ENCODE assay signal across 1 cellular context in the genomic region with DNA sequence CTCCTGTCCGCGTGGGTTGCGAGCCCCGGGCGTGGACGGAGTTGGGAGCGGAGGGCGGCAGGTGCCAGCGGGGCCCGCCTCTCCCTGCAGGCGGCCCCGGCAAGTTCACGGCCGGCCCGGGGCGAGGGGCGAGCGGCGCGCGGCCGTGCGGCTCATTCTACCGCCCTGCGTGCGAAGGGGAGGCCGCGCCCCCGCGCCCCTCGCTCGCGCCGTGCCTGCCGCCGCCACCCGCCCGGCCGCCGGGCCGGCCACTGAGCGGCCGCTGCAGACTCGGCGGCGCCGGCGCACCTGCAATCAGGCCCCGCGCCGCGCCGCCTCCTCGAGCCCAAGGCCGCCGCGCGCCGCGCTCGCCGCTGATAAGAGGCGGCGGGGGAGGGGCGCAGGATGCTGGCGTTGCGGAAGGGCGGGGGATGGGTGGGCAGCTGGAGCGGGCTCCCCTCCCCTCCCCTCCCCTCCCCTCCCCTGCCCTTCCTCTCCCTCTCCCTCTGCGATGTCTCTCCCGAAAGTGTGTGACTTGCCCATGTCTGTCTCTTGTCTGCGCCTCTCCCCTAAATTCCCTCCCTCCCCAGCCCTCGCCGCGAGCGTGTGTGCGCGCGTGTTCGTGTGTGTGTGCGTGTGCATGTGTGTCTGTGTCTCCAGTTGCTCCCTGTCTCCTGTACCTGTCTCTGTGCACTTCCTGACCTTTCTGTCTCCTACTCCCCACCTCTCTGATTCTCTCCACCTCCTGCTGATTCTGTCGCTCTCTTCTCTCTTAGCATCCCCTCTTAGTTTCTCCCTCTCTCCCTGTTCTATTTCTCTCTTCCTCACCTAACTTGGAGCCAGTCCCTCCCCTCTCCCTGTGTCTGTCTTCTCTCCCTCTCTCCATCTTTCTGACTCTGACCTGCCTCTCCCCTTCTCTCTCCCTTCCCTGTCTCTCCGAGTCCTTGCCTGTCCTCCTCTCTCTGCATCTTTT.
TF ChIP-seq lines count a peak whose summit lies in the region.

No MANE protein-coding gene starts in this region.

TF ChIP-seq in HepG2, 621 proteins besides CTCF, POLR2A, EP300 and RAD21 (continued from another document and continues in another):
- TF ChIP-seq HNRNPUL1 (IDR thresholded peaks at IDR 0.05; ENCODE audit: low read depth, low read length) (no peak), ZNF263 (CRISPR knock-in tag; IDR thresholded peaks at IDR 0.05) (no peak), ZNF598 (CRISPR knock-in tag; IDR thresholded peaks at IDR 0.05; ENCODE audit: borderline replicate concordance) (no peak), ZZZ3 (CRISPR knock-in tag; IDR thresholded peaks at IDR 0.05; ENCODE audit: borderline replicate concordance) (no peak), AKAP8 (CRISPR knock-in tag; IDR thresholded peaks at IDR 0.05) (no peak), EZH2 (conservative IDR thresholded peaks at IDR 0.05; ENCODE audit: low read depth, low read length) (no peak), ZNF563 (CRISPR knock-in tag; IDR thresholded peaks at IDR 0.05) (peak; percentile 58; the same call in 1 of the 2 replicates), BCL6 (CRISPR knock-in tag; IDR thresholded peaks at IDR 0.05) (0 out of 2 replicates have a peak, but pooled peaks have one; percentile 8), SIN3A (IDR thresholded peaks at IDR 0.05; ENCODE audit: borderline replicate concordance, low read depth, low read length) (0 out of 2 replicates have a peak, but pooled peaks have one; percentile 30), ZSCAN31 (CRISPR knock-in tag; IDR thresholded peaks at IDR 0.05; ENCODE audit: low read depth) (0 out of 2 replicates have a peak, but pooled peaks have one; percentile 21), ZNF678 (CRISPR knock-in tag; IDR thresholded peaks at IDR 0.05) (no peak), ZNF251 (CRISPR knock-in tag; IDR thresholded peaks at IDR 0.05) (no peak), PAWR (CRISPR knock-in tag; IDR thresholded peaks at IDR 0.05; ENCODE audit: borderline replicate concordance) (no peak), ZNF569 (CRISPR knock-in tag; IDR thresholded peaks at IDR 0.05; ENCODE audit: borderline replicate concordance) (no peak), MTF1 (CRISPR knock-in tag; IDR thresholded peaks at IDR 0.05) (no peak; the same call in 1 of the 2 replicates), ZNF577 (CRISPR knock-in tag; IDR thresholded peaks at IDR 0.05; ENCODE audit: borderline replicate concordance, low read depth) (no peak), SP140L (CRISPR knock-in tag; IDR thresholded peaks at IDR 0.05; ENCODE audit: borderline replicate concordance) (no peak), CHD4 (IDR thresholded peaks at IDR 0.05; ENCODE audit: borderline replicate concordance, low read length) (no peak), ZNF17 (CRISPR knock-in tag; IDR thresholded peaks at IDR 0.05) (no peak), HNRNPK (IDR thresholded peaks at IDR 0.05; ENCODE audit: low read depth, low read length, poor library complexity, severe bottlenecking) (peak; percentile 87), SALL2 (CRISPR knock-in tag; IDR thresholded peaks at IDR 0.05) (no peak), PAX8 (CRISPR knock-in tag; IDR thresholded peaks at IDR 0.05; ENCODE audit: borderline replicate concordance) (no peak), TGIF2 (CRISPR knock-in tag; IDR thresholded peaks at IDR 0.05) (no peak)
- TF ChIP-seq, protein P1, sequence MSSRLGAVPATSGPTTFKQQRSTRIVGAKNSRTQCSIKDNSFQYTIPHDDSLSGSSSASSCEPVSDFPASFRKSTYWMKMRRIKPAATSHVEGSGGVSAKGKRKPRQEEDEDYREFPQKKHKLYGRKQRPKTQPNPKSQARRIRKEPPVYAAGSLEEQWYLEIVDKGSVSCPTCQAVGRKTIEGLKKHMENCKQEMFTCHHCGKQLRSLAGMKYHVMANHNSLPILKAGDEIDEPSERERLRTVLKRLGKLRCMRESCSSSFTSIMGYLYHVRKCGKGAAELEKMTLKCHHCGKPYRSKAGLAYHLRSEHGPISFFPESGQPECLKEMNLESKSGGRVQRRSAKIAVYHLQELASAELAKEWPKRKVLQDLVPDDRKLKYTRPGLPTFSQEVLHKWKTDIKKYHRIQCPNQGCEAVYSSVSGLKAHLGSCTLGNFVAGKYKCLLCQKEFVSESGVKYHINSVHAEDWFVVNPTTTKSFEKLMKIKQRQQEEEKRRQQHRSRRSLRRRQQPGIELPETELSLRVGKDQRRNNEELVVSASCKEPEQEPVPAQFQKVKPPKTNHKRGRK (CRISPR knock-in tag; IDR thresholded peaks at IDR 0.05): peak; percentile 83; the same call in 1 of the 2 replicates
- TF ChIP-seq, protein P2, sequence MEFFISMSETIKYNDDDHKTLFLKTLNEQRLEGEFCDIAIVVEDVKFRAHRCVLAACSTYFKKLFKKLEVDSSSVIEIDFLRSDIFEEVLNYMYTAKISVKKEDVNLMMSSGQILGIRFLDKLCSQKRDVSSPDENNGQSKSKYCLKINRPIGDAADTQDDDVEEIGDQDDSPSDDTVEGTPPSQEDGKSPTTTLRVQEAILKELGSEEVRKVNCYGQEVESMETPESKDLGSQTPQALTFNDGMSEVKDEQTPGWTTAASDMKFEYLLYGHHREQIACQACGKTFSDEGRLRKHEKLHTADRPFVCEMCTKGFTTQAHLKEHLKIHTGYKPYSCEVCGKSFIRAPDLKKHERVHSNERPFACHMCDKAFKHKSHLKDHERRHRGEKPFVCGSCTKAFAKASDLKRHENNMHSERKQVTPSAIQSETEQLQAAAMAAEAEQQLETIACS (CRISPR knock-in tag; IDR thresholded peaks at IDR 0.05): peak; percentile 65; the same call in 1 of the 2 replicates
- TF ChIP-seq, protein P3, sequence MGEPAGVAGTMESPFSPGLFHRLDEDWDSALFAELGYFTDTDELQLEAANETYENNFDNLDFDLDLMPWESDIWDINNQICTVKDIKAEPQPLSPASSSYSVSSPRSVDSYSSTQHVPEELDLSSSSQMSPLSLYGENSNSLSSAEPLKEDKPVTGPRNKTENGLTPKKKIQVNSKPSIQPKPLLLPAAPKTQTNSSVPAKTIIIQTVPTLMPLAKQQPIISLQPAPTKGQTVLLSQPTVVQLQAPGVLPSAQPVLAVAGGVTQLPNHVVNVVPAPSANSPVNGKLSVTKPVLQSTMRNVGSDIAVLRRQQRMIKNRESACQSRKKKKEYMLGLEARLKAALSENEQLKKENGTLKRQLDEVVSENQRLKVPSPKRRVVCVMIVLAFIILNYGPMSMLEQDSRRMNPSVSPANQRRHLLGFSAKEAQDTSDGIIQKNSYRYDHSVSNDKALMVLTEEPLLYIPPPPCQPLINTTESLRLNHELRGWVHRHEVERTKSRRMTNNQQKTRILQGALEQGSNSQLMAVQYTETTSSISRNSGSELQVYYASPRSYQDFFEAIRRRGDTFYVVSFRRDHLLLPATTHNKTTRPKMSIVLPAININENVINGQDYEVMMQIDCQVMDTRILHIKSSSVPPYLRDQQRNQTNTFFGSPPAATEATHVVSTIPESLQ (CRISPR knock-in tag; conservative IDR thresholded peaks at IDR 0.05): no peak
- TF ChIP-seq, protein P4, sequence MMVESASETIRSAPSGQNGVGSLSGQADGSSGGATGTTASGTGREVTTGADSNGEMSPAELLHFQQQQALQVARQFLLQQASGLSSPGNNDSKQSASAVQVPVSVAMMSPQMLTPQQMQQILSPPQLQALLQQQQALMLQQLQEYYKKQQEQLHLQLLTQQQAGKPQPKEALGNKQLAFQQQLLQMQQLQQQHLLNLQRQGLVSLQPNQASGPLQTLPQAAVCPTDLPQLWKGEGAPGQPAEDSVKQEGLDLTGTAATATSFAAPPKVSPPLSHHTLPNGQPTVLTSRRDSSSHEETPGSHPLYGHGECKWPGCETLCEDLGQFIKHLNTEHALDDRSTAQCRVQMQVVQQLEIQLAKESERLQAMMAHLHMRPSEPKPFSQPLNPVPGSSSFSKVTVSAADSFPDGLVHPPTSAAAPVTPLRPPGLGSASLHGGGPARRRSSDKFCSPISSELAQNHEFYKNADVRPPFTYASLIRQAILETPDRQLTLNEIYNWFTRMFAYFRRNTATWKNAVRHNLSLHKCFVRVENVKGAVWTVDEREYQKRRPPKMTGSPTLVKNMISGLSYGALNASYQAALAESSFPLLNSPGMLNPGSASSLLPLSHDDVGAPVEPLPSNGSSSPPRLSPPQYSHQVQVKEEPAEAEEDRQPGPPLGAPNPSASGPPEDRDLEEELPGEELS (CRISPR knock-in tag; IDR thresholded peaks at IDR 0.05): no peak
- TF ChIP-seq, protein P5, sequence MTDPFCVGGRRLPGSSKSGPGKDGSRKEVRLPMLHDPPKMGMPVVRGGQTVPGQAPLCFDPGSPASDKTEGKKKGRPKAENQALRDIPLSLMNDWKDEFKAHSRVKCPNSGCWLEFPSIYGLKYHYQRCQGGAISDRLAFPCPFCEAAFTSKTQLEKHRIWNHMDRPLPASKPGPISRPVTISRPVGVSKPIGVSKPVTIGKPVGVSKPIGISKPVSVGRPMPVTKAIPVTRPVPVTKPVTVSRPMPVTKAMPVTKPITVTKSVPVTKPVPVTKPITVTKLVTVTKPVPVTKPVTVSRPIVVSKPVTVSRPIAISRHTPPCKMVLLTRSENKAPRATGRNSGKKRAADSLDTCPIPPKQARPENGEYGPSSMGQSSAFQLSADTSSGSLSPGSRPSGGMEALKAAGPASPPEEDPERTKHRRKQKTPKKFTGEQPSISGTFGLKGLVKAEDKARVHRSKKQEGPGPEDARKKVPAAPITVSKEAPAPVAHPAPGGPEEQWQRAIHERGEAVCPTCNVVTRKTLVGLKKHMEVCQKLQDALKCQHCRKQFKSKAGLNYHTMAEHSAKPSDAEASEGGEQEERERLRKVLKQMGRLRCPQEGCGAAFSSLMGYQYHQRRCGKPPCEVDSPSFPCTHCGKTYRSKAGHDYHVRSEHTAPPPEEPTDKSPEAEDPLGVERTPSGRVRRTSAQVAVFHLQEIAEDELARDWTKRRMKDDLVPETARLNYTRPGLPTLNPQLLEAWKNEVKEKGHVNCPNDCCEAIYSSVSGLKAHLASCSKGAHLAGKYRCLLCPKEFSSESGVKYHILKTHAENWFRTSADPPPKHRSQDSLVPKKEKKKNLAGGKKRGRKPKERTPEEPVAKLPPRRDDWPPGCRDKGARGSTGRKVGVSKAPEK (CRISPR knock-in tag; IDR thresholded peaks at IDR 0.05; ENCODE audit: borderline replicate concordance): no peak
- TF ChIP-seq, protein P6, sequence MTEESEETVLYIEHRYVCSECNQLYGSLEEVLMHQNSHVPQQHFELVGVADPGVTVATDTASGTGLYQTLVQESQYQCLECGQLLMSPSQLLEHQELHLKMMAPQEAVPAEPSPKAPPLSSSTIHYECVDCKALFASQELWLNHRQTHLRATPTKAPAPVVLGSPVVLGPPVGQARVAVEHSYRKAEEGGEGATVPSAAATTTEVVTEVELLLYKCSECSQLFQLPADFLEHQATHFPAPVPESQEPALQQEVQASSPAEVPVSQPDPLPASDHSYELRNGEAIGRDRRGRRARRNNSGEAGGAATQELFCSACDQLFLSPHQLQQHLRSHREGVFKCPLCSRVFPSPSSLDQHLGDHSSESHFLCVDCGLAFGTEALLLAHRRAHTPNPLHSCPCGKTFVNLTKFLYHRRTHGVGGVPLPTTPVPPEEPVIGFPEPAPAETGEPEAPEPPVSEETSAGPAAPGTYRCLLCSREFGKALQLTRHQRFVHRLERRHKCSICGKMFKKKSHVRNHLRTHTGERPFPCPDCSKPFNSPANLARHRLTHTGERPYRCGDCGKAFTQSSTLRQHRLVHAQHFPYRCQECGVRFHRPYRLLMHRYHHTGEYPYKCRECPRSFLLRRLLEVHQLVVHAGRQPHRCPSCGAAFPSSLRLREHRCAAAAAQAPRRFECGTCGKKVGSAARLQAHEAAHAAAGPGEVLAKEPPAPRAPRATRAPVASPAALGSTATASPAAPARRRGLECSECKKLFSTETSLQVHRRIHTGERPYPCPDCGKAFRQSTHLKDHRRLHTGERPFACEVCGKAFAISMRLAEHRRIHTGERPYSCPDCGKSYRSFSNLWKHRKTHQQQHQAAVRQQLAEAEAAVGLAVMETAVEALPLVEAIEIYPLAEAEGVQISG (CRISPR knock-in tag; IDR thresholded peaks at IDR 0.05): peak; percentile 34; the same call in 1 of the 2 replicates
- TF ChIP-seq, protein P7, sequence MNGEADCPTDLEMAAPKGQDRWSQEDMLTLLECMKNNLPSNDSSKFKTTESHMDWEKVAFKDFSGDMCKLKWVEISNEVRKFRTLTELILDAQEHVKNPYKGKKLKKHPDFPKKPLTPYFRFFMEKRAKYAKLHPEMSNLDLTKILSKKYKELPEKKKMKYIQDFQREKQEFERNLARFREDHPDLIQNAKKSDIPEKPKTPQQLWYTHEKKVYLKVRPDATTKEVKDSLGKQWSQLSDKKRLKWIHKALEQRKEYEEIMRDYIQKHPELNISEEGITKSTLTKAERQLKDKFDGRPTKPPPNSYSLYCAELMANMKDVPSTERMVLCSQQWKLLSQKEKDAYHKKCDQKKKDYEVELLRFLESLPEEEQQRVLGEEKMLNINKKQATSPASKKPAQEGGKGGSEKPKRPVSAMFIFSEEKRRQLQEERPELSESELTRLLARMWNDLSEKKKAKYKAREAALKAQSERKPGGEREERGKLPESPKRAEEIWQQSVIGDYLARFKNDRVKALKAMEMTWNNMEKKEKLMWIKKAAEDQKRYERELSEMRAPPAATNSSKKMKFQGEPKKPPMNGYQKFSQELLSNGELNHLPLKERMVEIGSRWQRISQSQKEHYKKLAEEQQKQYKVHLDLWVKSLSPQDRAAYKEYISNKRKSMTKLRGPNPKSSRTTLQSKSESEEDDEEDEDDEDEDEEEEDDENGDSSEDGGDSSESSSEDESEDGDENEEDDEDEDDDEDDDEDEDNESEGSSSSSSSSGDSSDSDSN (CRISPR knock-in tag; IDR thresholded peaks at IDR 0.05): peak; percentile 18; the same call in 1 of the 2 replicates
- TF ChIP-seq, protein P8, sequence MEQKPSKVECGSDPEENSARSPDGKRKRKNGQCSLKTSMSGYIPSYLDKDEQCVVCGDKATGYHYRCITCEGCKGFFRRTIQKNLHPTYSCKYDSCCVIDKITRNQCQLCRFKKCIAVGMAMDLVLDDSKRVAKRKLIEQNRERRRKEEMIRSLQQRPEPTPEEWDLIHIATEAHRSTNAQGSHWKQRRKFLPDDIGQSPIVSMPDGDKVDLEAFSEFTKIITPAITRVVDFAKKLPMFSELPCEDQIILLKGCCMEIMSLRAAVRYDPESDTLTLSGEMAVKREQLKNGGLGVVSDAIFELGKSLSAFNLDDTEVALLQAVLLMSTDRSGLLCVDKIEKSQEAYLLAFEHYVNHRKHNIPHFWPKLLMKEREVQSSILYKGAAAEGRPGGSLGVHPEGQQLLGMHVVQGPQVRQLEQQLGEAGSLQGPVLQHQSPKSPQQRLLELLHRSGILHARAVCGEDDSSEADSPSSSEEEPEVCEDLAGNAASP (CRISPR knock-in tag; IDR thresholded peaks at IDR 0.05; ENCODE audit: borderline replicate concordance): no peak
- TF ChIP-seq, protein P9, sequence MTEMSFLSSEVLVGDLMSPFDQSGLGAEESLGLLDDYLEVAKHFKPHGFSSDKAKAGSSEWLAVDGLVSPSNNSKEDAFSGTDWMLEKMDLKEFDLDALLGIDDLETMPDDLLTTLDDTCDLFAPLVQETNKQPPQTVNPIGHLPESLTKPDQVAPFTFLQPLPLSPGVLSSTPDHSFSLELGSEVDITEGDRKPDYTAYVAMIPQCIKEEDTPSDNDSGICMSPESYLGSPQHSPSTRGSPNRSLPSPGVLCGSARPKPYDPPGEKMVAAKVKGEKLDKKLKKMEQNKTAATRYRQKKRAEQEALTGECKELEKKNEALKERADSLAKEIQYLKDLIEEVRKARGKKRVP (CRISPR knock-in tag; IDR thresholded peaks at IDR 0.05): 0 out of 4 replicates have a peak, but pooled peaks of 1 of the 2 experiments have one; percentile 25
